In genomic region chr2:33521791-33522281, GRCh38 we compare ENCODE assay signal across 13 cellular contexts. TPM values are rescaled to one million over a fixed set of nuclear protein-coding genes. Genes with fewer than 3 reads are reported as not detected.
DNase-seq lines count a peak whose midpoint lies in the region; ATAC-seq and TF ChIP-seq lines count a peak whose summit lies in the region.
"Had no signal": no experiment of that assay in that cellular context is flagged by ENCODE, and none has a peak within 500 bp of the region (broad histone marks: within the 10 kb centered on the region; RNA-seq: fewer than 3 reads in every experiment).

No MANE protein-coding gene starts in this region.

- CTCF ChIA-PET in HEK293T (lab: Yijun Ruan, JAX), result no interaction called here
- CTCF ChIA-PET in CD4-positive, alpha-beta T cell (lab: Charles Lee), result no interaction called here

- DNase-seq in HEK293T (ENCODE audit: extremely low spot score) (no peak), cardiac fibroblast (ENCODE audit: low read depth in 2 of 2) (peak; percentile 50 to 88), left ventricle myocardium superior (no peak), stromal cell of bone marrow (ENCODE audit: low read depth) (peak; percentile 94), NCI-H1092 treated with DMSO at 0.1 percent for 48 hours (lab: John Stamatoyannopoulos, UW) (no peak), NCI-H1436 (lab: John Stamatoyannopoulos, UW) (no peak)
- no peak for DNase-seq in CD4-positive, alpha-beta T cell
- DNase-seq: KG1, natural killer cell had no signal

- no peak overlapping the region for H3K27ac Mint-ChIP-seq in CD4-positive, alpha-beta T cell
- H3K27ac Mint-ChIP-seq: natural killer cell; stimulated activated effector memory CD8-positive, alpha-beta T cell treated with anti-CD3 and anti-CD28 coated beads, Interleukin-12 subunit alpha, Interleukin-12 subunit beta, amount 100 ng/mL, for 72 hours had no signal

- no peaks in the 10 kb centered on the region for H3K9me3 Mint-ChIP-seq in CD4-positive, alpha-beta T cell
- H3K9me3 Mint-ChIP-seq: natural killer cell; stimulated activated effector memory CD8-positive, alpha-beta T cell treated with anti-CD3 and anti-CD28 coated beads, Interleukin-12 subunit alpha, Interleukin-12 subunit beta, amount 100 ng/mL, for 72 hours had no signal

- no peak overlapping the region for H3K27ac ChIP-seq in CD4-positive, alpha-beta T cell (ENCODE audit: low read depth, low read length)
- H3K27ac ChIP-seq: adrenal gland, RWPE1 had no signal

- no peaks in the 10 kb centered on the region for H3K9me3 ChIP-seq in CD4-positive, alpha-beta T cell (ENCODE audit: control insufficient read depth, low read length)
- H3K9me3 ChIP-seq: adrenal gland had no signal

- no peak for TF ChIP-seq CTCF in cardiac fibroblast (IDR thresholded peaks at IDR 0.05; ENCODE audit: low read depth, low read length)
- TF ChIP-seq CTCF in CD4-positive, alpha-beta T cell (IDR thresholded peaks at IDR 0.05), result no peak

- H3K4me3 ChIP-seq in cardiac fibroblast (replicated peaks in 1 of 2; ENCODE audit: low read depth in 2 of 2, low read length in 2 of 2), result no peak overlapping the region
- H3K4me3 ChIP-seq: adrenal gland had no signal

- intact Hi-C loops in left ventricle myocardium superior (cut with micrococcal nuclease), result no loop called here
- intact Hi-C loops in CD4-positive, alpha-beta T cell (cut with DNase I, micrococcal nuclease), result no loop called here

- ATAC-seq in left ventricle myocardium superior (peak; percentile 85), GM21390 (IDR thresholded peaks at IDR 0.05; ENCODE audit: unreplicated experiment) (no peak)
- no peak for ATAC-seq in CD4-positive, alpha-beta T cell (ENCODE audit: poor library complexity)
- ATAC-seq: natural killer cell; stimulated activated effector memory CD8-positive, alpha-beta T cell treated with anti-CD3 and anti-CD28 coated beads, Interleukin-12 subunit alpha, Interleukin-12 subunit beta, amount 100 ng/mL, for 72 hours had no signal

- H3K36me3 Mint-ChIP-seq in CD4-positive, alpha-beta T cell (ENCODE audit: low read depth), result peaks cover 6% of the 10 kb centered on the region
- H3K36me3 Mint-ChIP-seq: natural killer cell had no signal

- no peaks in the 10 kb centered on the region for H3K4me1 Mint-ChIP-seq in CD4-positive, alpha-beta T cell (ENCODE audit: low read depth)
- H3K4me1 Mint-ChIP-seq: natural killer cell had no signal

- POLR2A ChIA-PET in HEK293T (lab: Yijun Ruan, JAX), result no interaction called here
- POLR2A ChIA-PET in CD4-positive, alpha-beta T cell (lab: Charles Lee), result no interaction called here

- H3K4me3 Mint-ChIP-seq in CD4-positive, alpha-beta T cell, result no peak overlapping the region
- H3K4me3 Mint-ChIP-seq: natural killer cell; stimulated activated effector memory CD8-positive, alpha-beta T cell treated with anti-CD3 and anti-CD28 coated beads, Interleukin-12 subunit alpha, Interleukin-12 subunit beta, amount 100 ng/mL, for 72 hours had no signal

- H3K27me3 ChIP-seq in CD4-positive, alpha-beta T cell (ENCODE audit: control insufficient read depth, insufficient read depth, low read length), result no peaks in the 10 kb centered on the region
- H3K27me3 ChIP-seq: adrenal gland had no signal

- no peaks in the 10 kb centered on the region for H3K27me3 Mint-ChIP-seq in CD4-positive, alpha-beta T cell

TF ChIP-seq in HEK293T, 16 proteins besides CTCF, POLR2A, EP300 and RAD21:
- no peak for TF ChIP-seq SP1 (IDR thresholded peaks at IDR 0.05)
- peak; percentile 64; the same call in 1 of the 2 replicates for TF ChIP-seq PKNOX1 (IDR thresholded peaks at IDR 0.05)

RNA-seq across cellular contexts. Expression of gene RASGRP3, which starts 45.4 kb away (rescaled TPM):
- total RNA-seq in left ventricle myocardium superior, result 53.8 TPM
- total RNA-seq in CD4-positive, alpha-beta T cell, result 1 to 10 TPM; 5.7 to 7.9 TPM

Comparison
In these comparisons a context has a peak if more than half of its experiments do, and no peak if none do; other contexts are left out.
1. DNase-seq: peak in cardiac fibroblast (2 of 2) and stromal cell of bone marrow (single experiment); none in HEK293T (single experiment), left ventricle myocardium superior (single experiment), CD4-positive, alpha-beta T cell (0 of 10), NCI-H1092 treated with DMSO at 0.1 percent for 48 hours (single experiment) and NCI-H1436 (single experiment).